11 cellular contexts compared by ENCODE assay signal in genomic region chr20:59159822-59160740, GRCh38. TPM values are rescaled to one million over a fixed set of nuclear protein-coding genes. Genes with fewer than 3 reads are reported as not detected.
DNase-seq lines count a peak whose midpoint lies in the region; ATAC-seq and TF ChIP-seq lines count a peak whose summit lies in the region.
"Had no signal": no experiment of that assay in that cellular context is flagged by ENCODE, and none has a peak within 500 bp of the region (broad histone marks: within the 10 kb centered on the region; RNA-seq: fewer than 3 reads in every experiment).

No MANE protein-coding gene starts in this region.

- no peaks in the 10 kb centered on the region for H3K27me3 ChIP-seq in esophagus (ENCODE audit: control insufficient read depth in 1 of 2, insufficient read depth in 2 of 2, low read length in 2 of 2)
- H3K27me3 ChIP-seq in transverse colon = no peaks in the 10 kb centered on the region

- intact Hi-C loops in transverse colon (cut with DNase I; ENCODE audit: low total_unique reads) = no loop called here

- no peaks in the 10 kb centered on the region for H3K27me3 Mint-ChIP-seq in activated T-cell treated with anti-CD3 and anti-CD28 coated beads, Interleukin-2, amount 50 U/mL, for 72 hours (ENCODE audit: low read depth)

- in situ Hi-C loops in transverse colon (cut with MboI; ENCODE audit: low pct_ligation_motif_present in 1 of 4, low pct_unique_long_range_greater_than_20kb in 1 of 4, low sequenced_read_pairs in 3 of 4) = no loop called here

- H3K4me1 Mint-ChIP-seq in activated T-cell treated with anti-CD3 and anti-CD28 coated beads, Interleukin-2, amount 50 U/mL, for 72 hours (ENCODE audit: low read depth) = peaks cover 85% of the 10 kb centered on the region

- peak overlapping the region; percentile 87 to 92 for H3K4me3 Mint-ChIP-seq in activated T-cell treated with anti-CD3 and anti-CD28 coated beads, Interleukin-2, amount 50 U/mL, for 72 hours

- H3K9me3 ChIP-seq in esophagus (ENCODE audit: control insufficient read depth in 2 of 2, insufficient read depth in 1 of 2, low read depth in 1 of 2, low read length in 1 of 2) (no peaks in the 10 kb centered on the region), transverse colon (no peaks in the 10 kb centered on the region)

- no peak for TF ChIP-seq EP300 in transverse colon (IDR thresholded peaks at IDR 0.05; ENCODE audit: low read depth)

- no peak overlapping the region for H3K4me3 ChIP-seq in esophagus (ENCODE audit: low read depth in 1 of 2, low read length in 2 of 2)
- peak overlapping the region in 1 of 4 donors; percentile 1 for H3K4me3 ChIP-seq in transverse colon

- ATAC-seq in activated T-cell treated with anti-CD3 and anti-CD28 coated beads, Interleukin-2, amount 50 U/mL, for 72 hours (replicated peaks in 1 of 2) = peak; percentile 6 to 14
- ATAC-seq in HG03521 (IDR thresholded peaks at IDR 0.05; ENCODE audit: unreplicated experiment) = no peak

- H3K27ac ChIP-seq in esophagus (ENCODE audit: low read depth in 2 of 2, low read length in 1 of 2) = peak overlapping the region; percentile 63 to 66
- H3K27ac ChIP-seq in transverse colon = peak overlapping the region; percentile 18 to 55 (median 39)

- WGBS in esophagus, 2 donors = 62 to 65% methylated on average over 15 of the region's 15 CpGs
- WGBS in transverse colon (ENCODE audit: low coverage in 1 of 2), 2 donors = 67% methylated on average over 15 of the region's 15 CpGs; no CpG with 5 or more reads in 1 of the 2 donors

- peak in 1 of 2 donors; percentile 52 for DNase-seq in activated T-cell treated with anti-CD3 and anti-CD28 coated beads, Interleukin-2, amount 50 U/mL, for 72 hours
- no peak for DNase-seq in activated T-cell treated with anti-CD3 and anti-CD28 coated beads, Interleukin-2, amount 50 U/mL, for 48 hours
- DNase-seq in SW480 (ENCODE audit: low spot score) (peak; percentile 29), transverse colon (peak; percentile 40), DMS153 treated with DMSO at 0.1 percent for 48 hours (lab: John Stamatoyannopoulos, UW; ENCODE audit: unreplicated experiment) (no peak)
- no peak for DNase-seq in NK-92 treated with Interleukin-12 subunit alpha and Interleukin-12 subunit beta, amount 100 ng/mL, for 24 hours (lab: John Stamatoyannopoulos, UW)
- DNase-seq: NCI-H510A treated with DMSO at 0.1 percent for 48 hours had no signal

- no peak for TF ChIP-seq CTCF in transverse colon (IDR thresholded peaks at IDR 0.05)

- peaks cover 7 to 8% of the 10 kb centered on the region in 2 donors for H3K4me1 ChIP-seq in esophagus (ENCODE audit: control insufficient read depth in 2 of 2, insufficient read depth in 2 of 2, low read length in 1 of 2)
- no peaks in the 10 kb centered on the region for H3K4me1 ChIP-seq in transverse colon

- peak overlapping the region; percentile 100 for H3K27ac Mint-ChIP-seq in activated T-cell treated with anti-CD3 and anti-CD28 coated beads, Interleukin-2, amount 50 U/mL, for 72 hours

- H3K36me3 ChIP-seq in esophagus (ENCODE audit: control insufficient read depth in 2 of 2, insufficient read depth in 2 of 2, low read length in 1 of 2) (no peaks in the 10 kb centered on the region), transverse colon (no peaks in the 10 kb centered on the region)

- H3K36me3 Mint-ChIP-seq in activated T-cell treated with anti-CD3 and anti-CD28 coated beads, Interleukin-2, amount 50 U/mL, for 72 hours (ENCODE audit: insufficient read depth in 2 of 2) = peaks cover 2% of the 10 kb centered on the region in 2 donors

- TF ChIP-seq POLR2A in transverse colon (IDR thresholded peaks at IDR 0.05) = no peak

- H3K9me3 Mint-ChIP-seq in activated T-cell treated with anti-CD3 and anti-CD28 coated beads, Interleukin-2, amount 50 U/mL, for 72 hours = no peaks in the 10 kb centered on the region

RNA-seq across cellular contexts. Expression of gene ZNF831, which starts 3.5 kb away (rescaled TPM):
- total RNA-seq in activated T-cell treated with anti-CD3 and anti-CD28 coated beads, Interleukin-2, amount 50 U/mL, for 72 hours = 1 to 10 TPM; 8.2 to 9.0 TPM
- under 1 TPM; 0.09 to 0.16 TPM for polyA plus RNA-seq in esophagus
- 1 to 10 TPM in 2 of 4 donors, under 1 TPM in 2; 0.20 to 3.8 (median 2.3) TPM for total RNA-seq in transverse colon
- total RNA-seq: myocyte had no signal
- polyA plus RNA-seq: BJ had no signal

Comparison
In these comparisons a context has a peak if more than half of its experiments do, and no peak if none do; other contexts are left out.
1. DNase-seq: peak in SW480 (single experiment) and transverse colon (single experiment); none in activated T-cell treated with anti-CD3 and anti-CD28 coated beads, Interleukin-2, amount 50 U/mL, for 48 hours (0 of 2), NK-92 treated with Interleukin-12 subunit alpha and Interleukin-12 subunit beta, amount 100 ng/mL, for 24 hours (single experiment) and DMS153 treated with DMSO at 0.1 percent for 48 hours (single experiment).